34 cellular contexts compared by ENCODE assay signal in genomic region chr14:96481731-96482314, GRCh38.
"Had no signal": no experiment of that assay in that cellular context is flagged by ENCODE, and none has a peak within 500 bp of the region (broad histone marks: within the 10 kb centered on the region; RNA-seq: fewer than 3 reads in every experiment).

No MANE protein-coding gene starts in this region.

- DNase-seq: Karpas-422, Kasumi-1, MG63, MM.1S, MV-4-11, NCI-H1048, NCI-H1092, NCI-H1092 treated with DMSO at 0.1 percent for 48 hours, NCI-H1105, NCI-H1105 treated with DMSO at 0.1 percent for 48 hours, NCI-H1417, NCI-H1417 treated with DMSO at 0.1 percent for 48 hours, NCI-H1436, NCI-H1436 treated with DMSO at 0.1 percent for 48 hours, NCI-H146, NCI-H1694, NCI-H1694 treated with DMSO at 0.1 percent for 48 hours, NCI-H187, NCI-H187 treated with DMSO at 0.1 percent for 48 hours, NCI-H1930, NCI-H2029, NCI-H2029 treated with DMSO at 0.1 percent for 48 hours, NCI-H2081, NCI-H2081 treated with DMSO at 0.1 percent for 48 hours, NCI-H2107, NCI-H2171, NCI-H2171 treated with DMSO at 0.1 percent for 48 hours, NCI-H2227 treated with DMSO at 0.1 percent for 48 hours, NCI-H226, NCI-H345, NCI-H446, NCI-H446 treated with DMSO at 0.1 percent for 48 hours, NCI-H510A, NCI-H510A treated with DMSO at 0.1 percent for 48 hours had no signal

- H3K9me3 ChIP-seq: MG63 had no signal

- H3K4me3 ChIP-seq: MG63 had no signal

- H3K27me3 ChIP-seq: MG63 had no signal

- H3K36me3 ChIP-seq: MG63 had no signal
